Comparison of ENCODE assay signal across 13 cellular contexts in genomic region chr3:73561494-73561893, GRCh38.
"Had no signal": no experiment of that assay in that cellular context is flagged by ENCODE, and none has a peak within 500 bp of the region (broad histone marks: within the 10 kb centered on the region; RNA-seq: fewer than 3 reads in every experiment).

No MANE protein-coding gene starts in this region.

- H3K4me3 ChIP-seq: cardiac muscle cell, neural progenitor cell, SJSA1, suprapubic skin had no signal

- H3K4me1 Mint-ChIP-seq: activated T-helper 17 cell treated with anti-CD3 and anti-CD28 coated beads, Interleukin-2, amount 50 U/mL, for 72 hours; stimulated activated memory B cell treated with anti-CD40 and anti-IgM and Interleukin-4, amounts not matched to agents 10 μg/mL and 1 μg/mL and 100 μg/mL, for 72 hours had no signal

- H3K4me3 Mint-ChIP-seq: activated T-helper 17 cell treated with anti-CD3 and anti-CD28 coated beads, Interleukin-2, amount 50 U/mL, for 72 hours; neural progenitor cell; stimulated activated memory B cell treated with anti-CD40 and anti-IgM and Interleukin-4, amounts not matched to agents 10 μg/mL and 1 μg/mL and 100 μg/mL, for 72 hours had no signal

- H3K27me3 Mint-ChIP-seq: stimulated activated memory B cell treated with anti-CD40 and anti-IgM and Interleukin-4, amounts not matched to agents 10 μg/mL and 1 μg/mL and 100 μg/mL, for 72 hours had no signal

- ATAC-seq: activated CD4-positive, CD25-positive, alpha-beta regulatory T cell treated with anti-CD3 and anti-CD28 coated beads, Interleukin-2, amount 50 U/mL, for 24 hours; activated T-helper 17 cell treated with anti-CD3 and anti-CD28 coated beads, Interleukin-2, amount 50 U/mL, for 72 hours; stimulated activated memory B cell treated with anti-CD40 and anti-IgM and Interleukin-4, amounts not matched to agents 10 μg/mL and 1 μg/mL and 100 μg/mL, for 72 hours had no signal

- H3K27me3 ChIP-seq: cardiac muscle cell, neural progenitor cell, SJSA1, suprapubic skin had no signal

- DNase-seq: activated CD4-positive, alpha-beta T cell treated with anti-CD3 and anti-CD28 coated beads, Interleukin-2, amount 50 U/mL, for 1 hour; activated CD8-positive, alpha-beta memory T cell treated with anti-CD3 and anti-CD28 coated beads for 24 hours; activated naive CD4-positive, alpha-beta T cell treated with anti-CD3 and anti-CD28 coated beads, Interleukin-2, amount 50 U/mL, for 16 hours; head of caudate nucleus; stimulated activated CD4-positive, alpha-beta T cell treated with anti-CD3 and anti-CD28 coated beads, Interleukin-2, amount 100 ng/mL, for 48 hours; SW 1271 had no signal

- H3K36me3 Mint-ChIP-seq: neural progenitor cell; stimulated activated memory B cell treated with anti-CD40 and anti-IgM and Interleukin-4, amounts not matched to agents 10 μg/mL and 1 μg/mL and 100 μg/mL, for 72 hours had no signal

- H3K9me3 Mint-ChIP-seq: activated T-helper 17 cell treated with anti-CD3 and anti-CD28 coated beads, Interleukin-2, amount 50 U/mL, for 72 hours; neural progenitor cell; stimulated activated memory B cell treated with anti-CD40 and anti-IgM and Interleukin-4, amounts not matched to agents 10 μg/mL and 1 μg/mL and 100 μg/mL, for 72 hours had no signal

- H3K27ac Mint-ChIP-seq: activated T-helper 17 cell treated with anti-CD3 and anti-CD28 coated beads, Interleukin-2, amount 50 U/mL, for 72 hours; neural progenitor cell; stimulated activated memory B cell treated with anti-CD40 and anti-IgM and Interleukin-4, amounts not matched to agents 10 μg/mL and 1 μg/mL and 100 μg/mL, for 72 hours had no signal

- H3K36me3 ChIP-seq: cardiac muscle cell, neural progenitor cell, SJSA1, suprapubic skin had no signal

- H2AFZ ChIP-seq: neural progenitor cell had no signal

- H3K4me1 ChIP-seq: neural progenitor cell, SJSA1 had no signal

- H3K9me3 ChIP-seq: SJSA1, suprapubic skin had no signal

- H3K4me2 ChIP-seq: neural progenitor cell had no signal

- H3K9ac ChIP-seq: neural progenitor cell had no signal

- H3K27ac ChIP-seq: cardiac muscle cell, neural progenitor cell, SJSA1, suprapubic skin had no signal
